20 cellular contexts compared by ENCODE assay signal in the genomic region with DNA sequence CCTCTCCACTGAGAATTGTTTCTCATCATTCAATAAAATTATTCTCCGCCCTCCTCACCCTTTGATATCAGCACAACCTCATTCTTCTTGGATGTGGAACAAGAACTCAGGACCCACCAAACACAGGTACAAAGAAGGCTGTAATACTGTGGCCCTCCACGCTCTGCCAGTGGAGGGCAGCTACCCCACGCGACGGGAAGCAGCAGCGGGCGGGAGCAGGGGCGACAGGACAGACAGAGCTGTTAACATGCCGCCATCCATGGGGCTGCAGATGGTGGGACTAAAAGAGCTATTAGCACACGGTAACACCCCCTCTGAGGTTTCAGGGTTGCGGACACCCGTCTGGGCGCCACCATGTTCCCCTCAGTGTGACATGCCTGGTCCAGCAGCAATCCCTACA. TPM values are rescaled to one million over a fixed set of nuclear protein-coding genes. Genes with fewer than 3 reads are reported as not detected.
DNase-seq lines count a peak whose midpoint lies in the region; ATAC-seq and TF ChIP-seq lines count a peak whose summit lies in the region.
"Had no signal": no experiment of that assay in that cellular context is flagged by ENCODE, and none has a peak within 500 bp of the region (broad histone marks: within the 10 kb centered on the region; RNA-seq: fewer than 3 reads in every experiment).

No MANE protein-coding gene starts in this region.

- H3K4me1 Mint-ChIP-seq in activated naive CD4-positive, alpha-beta T cell treated with anti-CD3 and anti-CD28 coated beads, Interleukin-2, amount 50 U/mL, for 24 hours, result peaks cover 26% of the 10 kb centered on the region
- no peaks in the 10 kb centered on the region for H3K4me1 Mint-ChIP-seq in activated naive CD4-positive, alpha-beta T cell treated with anti-CD3 and anti-CD28 coated beads, Interleukin-2, amount 10 ng/mL, durations not matched to agents 7 days and 5 days
- H3K4me1 Mint-ChIP-seq in chondrocyte (ENCODE audit: low read depth), result peaks cover 7% of the 10 kb centered on the region

- no peak for DNase-seq in activated naive CD4-positive, alpha-beta T cell treated with anti-CD3 and anti-CD28 coated beads, Interleukin-2, amount 10 ng/mL, durations not matched to agents 7 days and 5 days
- DNase-seq in H7, result peak; percentile 20
- no peak for DNase-seq in chondrocyte (ENCODE audit: low spot score)
- DNase-seq in neuronal stem cell (ENCODE audit: low spot score), result no peak
- DNase-seq in left lung, result no peak
- no peak for DNase-seq in GOT3 (lab: John Stamatoyannopoulos, UW)
- no peak for DNase-seq in activated CD4-positive, CD25-positive, alpha-beta regulatory T cell treated with anti-CD3 and anti-CD28 coated beads, Interleukin-2, amount 50 U/mL, for 72 hours
- DNase-seq: 8988T, C1 segment of cervical spinal cord, Karpas-422, MV-4-11, NCI-H1105 treated with DMSO at 0.1 percent for 48 hours, NCI-H2081, NCI-H2171 treated with DMSO at 0.1 percent for 48 hours, NCI-H526, Peyer's patch, SJCRH30 had no signal

- peaks cover 2% of the 10 kb centered on the region for H3K79me1 ChIP-seq in neuronal stem cell (ENCODE audit: low read depth, low read length)

- no peak overlapping the region for H4K8ac ChIP-seq in neuronal stem cell (ENCODE audit: low read depth, low read length)

- no peak overlapping the region for H3K23ac ChIP-seq in neuronal stem cell (ENCODE audit: low read depth, low read length, poor library complexity)

- H2BK5ac ChIP-seq in neuronal stem cell (ENCODE audit: low read length), result no peak overlapping the region

- intact Hi-C loops in left lung (cut with DNase I), result no loop called here

- ATAC-seq in left lung, result no peak
- ATAC-seq: HCT116 had no signal

- no peak overlapping the region for H2AFZ ChIP-seq in neuronal stem cell (ENCODE audit: low read length)

- no peak overlapping the region for H2BK12ac ChIP-seq in neuronal stem cell (ENCODE audit: low read length)

- H3K4me3 Mint-ChIP-seq in activated naive CD4-positive, alpha-beta T cell treated with anti-CD3 and anti-CD28 coated beads, Interleukin-2, amount 50 U/mL, for 24 hours, result no peak overlapping the region
- no peak overlapping the region for H3K4me3 Mint-ChIP-seq in activated naive CD4-positive, alpha-beta T cell treated with anti-CD3 and anti-CD28 coated beads, Interleukin-2, amount 10 ng/mL, durations not matched to agents 7 days and 5 days
- no peak overlapping the region for H3K4me3 Mint-ChIP-seq in chondrocyte (ENCODE audit: unreplicated experiment)
- H3K4me3 Mint-ChIP-seq: IgD-negative memory B cell had no signal

- H3K4me2 ChIP-seq in neuronal stem cell (ENCODE audit: insufficient read depth, low read length, poor library complexity, severe bottlenecking), result no peak overlapping the region

- H3K36me3 ChIP-seq in H7 (replicated peaks; ENCODE audit: control insufficient read depth, insufficient read depth, low read length) (no peaks in the 10 kb centered on the region), neuronal stem cell (replicated peaks in 1 of 2; ENCODE audit: control insufficient read depth in 2 of 2, insufficient read depth in 2 of 2, low read length in 2 of 2) (no peaks in the 10 kb centered on the region), left lung (peaks cover 0 to 46% of the 10 kb centered on the region in 2 donors)
- H3K36me3 ChIP-seq: SJCRH30 had no signal

- CTCF ChIA-PET in activated naive CD4-positive, alpha-beta T cell treated with anti-CD3 and anti-CD28 coated beads, Interleukin-2, amount 10 ng/mL, durations not matched to agents 7 days and 5 days (lab: Charles Lee), result no interaction called here

- no peaks in the 10 kb centered on the region for H3K4me1 ChIP-seq in neuronal stem cell (ENCODE audit: control insufficient read depth in 2 of 2, insufficient read depth in 1 of 2, low read depth in 1 of 2, low read length in 2 of 2)
- no peaks in the 10 kb centered on the region for H3K4me1 ChIP-seq in left lung
- H3K4me1 ChIP-seq: Peyer's patch, SJCRH30 had no signal

- H3K27me3 ChIP-seq in H7 (ENCODE audit: control insufficient read depth, insufficient read depth, low read length) (no peaks in the 10 kb centered on the region), neuronal stem cell (ENCODE audit: control insufficient read depth in 3 of 3, insufficient read depth in 3 of 3, low read depth in 1 of 3, low read length in 3 of 3) (no peaks in the 10 kb centered on the region), left lung (no peaks in the 10 kb centered on the region)
- H3K27me3 ChIP-seq: Peyer's patch, SJCRH30 had no signal

- H3K27me3 Mint-ChIP-seq in activated naive CD4-positive, alpha-beta T cell treated with anti-CD3 and anti-CD28 coated beads, Interleukin-2, amount 50 U/mL, for 24 hours, result no peaks in the 10 kb centered on the region
- no peaks in the 10 kb centered on the region for H3K27me3 Mint-ChIP-seq in activated naive CD4-positive, alpha-beta T cell treated with anti-CD3 and anti-CD28 coated beads, Interleukin-2, amount 10 ng/mL, durations not matched to agents 7 days and 5 days
- H3K27me3 Mint-ChIP-seq in chondrocyte (ENCODE audit: low read depth), result no peaks in the 10 kb centered on the region
- H3K27me3 Mint-ChIP-seq: IgD-negative memory B cell had no signal

- peak overlapping the region; percentile 68 for H3K27ac Mint-ChIP-seq in activated naive CD4-positive, alpha-beta T cell treated with anti-CD3 and anti-CD28 coated beads, Interleukin-2, amount 50 U/mL, for 24 hours
- H3K27ac Mint-ChIP-seq in activated naive CD4-positive, alpha-beta T cell treated with anti-CD3 and anti-CD28 coated beads, Interleukin-2, amount 10 ng/mL, durations not matched to agents 7 days and 5 days, result no peak overlapping the region
- peak overlapping the region; percentile 3 for H3K27ac Mint-ChIP-seq in chondrocyte (ENCODE audit: unreplicated experiment)
- H3K27ac Mint-ChIP-seq: IgD-negative memory B cell had no signal

- no peak overlapping the region for H3K4ac ChIP-seq in neuronal stem cell (ENCODE audit: low read length)

- H3K36me3 Mint-ChIP-seq in activated naive CD4-positive, alpha-beta T cell treated with anti-CD3 and anti-CD28 coated beads, Interleukin-2, amount 50 U/mL, for 24 hours, result peaks cover 9% of the 10 kb centered on the region
- H3K36me3 Mint-ChIP-seq in activated naive CD4-positive, alpha-beta T cell treated with anti-CD3 and anti-CD28 coated beads, Interleukin-2, amount 10 ng/mL, durations not matched to agents 7 days and 5 days, result peaks cover 10% of the 10 kb centered on the region
- H3K36me3 Mint-ChIP-seq in chondrocyte (ENCODE audit: low read depth), result peaks cover 6% of the 10 kb centered on the region

- no peak overlapping the region for H3K9ac ChIP-seq in neuronal stem cell (ENCODE audit: low read depth, low read length, poor library complexity)

- no CpG with 5 or more reads among the region's 13 CpGs for WGBS in neuronal stem cell (ENCODE audit: extremely low coverage in 2 of 2, insufficient read length in 2 of 2, insufficient replicate concordance in 1 of 2), 2 donors

- no peak overlapping the region for H3K18ac ChIP-seq in neuronal stem cell (ENCODE audit: low read length)

- no peak overlapping the region for H2BK120ac ChIP-seq in neuronal stem cell (ENCODE audit: low read depth, low read length)

- H2AK5ac ChIP-seq in neuronal stem cell (ENCODE audit: low read depth, low read length), result no peak overlapping the region

- H2BK15ac ChIP-seq in neuronal stem cell (ENCODE audit: low read length), result no peak overlapping the region

- H3K27ac ChIP-seq in neuronal stem cell (replicated peaks; ENCODE audit: low read length) (no peak overlapping the region), left lung (no peak overlapping the region)
- H3K27ac ChIP-seq: Peyer's patch, SJCRH30 had no signal

- H4K91ac ChIP-seq in neuronal stem cell (ENCODE audit: low read depth, low read length, poor library complexity), result peak overlapping the region; percentile 81

- peaks cover 0 to 2% of the 10 kb centered on the region in 2 donors for H3K9me3 ChIP-seq in neuronal stem cell (replicated peaks in 1 of 2; ENCODE audit: control insufficient read depth in 2 of 2, insufficient read depth in 1 of 2, low read depth in 1 of 2, low read length in 2 of 2)
- H3K9me3 ChIP-seq in left lung, result no peaks in the 10 kb centered on the region
- H3K9me3 ChIP-seq: Peyer's patch, SJCRH30 had no signal

- H3K4me3 ChIP-seq in H7 (ENCODE audit: insufficient read depth, low read depth, low read length), result no peak overlapping the region
- no peak overlapping the region for H3K4me3 ChIP-seq in neuronal stem cell (ENCODE audit: low read length in 2 of 2)
- no peak overlapping the region for H3K4me3 ChIP-seq in left lung
- H3K4me3 ChIP-seq: Peyer's patch, SJCRH30 had no signal

- TF ChIP-seq CTCF in chondrocyte (IDR thresholded peaks at IDR 0.05), result no peak
- no peak for TF ChIP-seq CTCF in left lung (IDR thresholded peaks at IDR 0.05)

- peak overlapping the region; percentile 76 for H3K14ac ChIP-seq in neuronal stem cell (ENCODE audit: low read length)

- no peaks in the 10 kb centered on the region for H3K9me3 Mint-ChIP-seq in activated naive CD4-positive, alpha-beta T cell treated with anti-CD3 and anti-CD28 coated beads, Interleukin-2, amount 50 U/mL, for 24 hours
- H3K9me3 Mint-ChIP-seq in activated naive CD4-positive, alpha-beta T cell treated with anti-CD3 and anti-CD28 coated beads, Interleukin-2, amount 10 ng/mL, durations not matched to agents 7 days and 5 days, result no peaks in the 10 kb centered on the region
- no peaks in the 10 kb centered on the region for H3K9me3 Mint-ChIP-seq in chondrocyte (ENCODE audit: low read depth)
- H3K9me3 Mint-ChIP-seq: IgD-negative memory B cell had no signal

RNA-seq across cellular contexts. Expression of gene EMC4, which starts 37.5 kb away (rescaled TPM):
- 78.1 and 90.2 TPM in 2 replicates for total RNA-seq in H7 (2014; rRNA removed; shearing (Covaris generic))
- total RNA-seq in chondrocyte (85.8 to 107 TPM (median 90.7 TPM) in 3 replicates), left lung (10 to 100 TPM; 93.7 to 97.9 TPM)
- polyA plus RNA-seq in neuronal stem cell (2013, experiment 1 of 2), result 171 TPM
- 171 TPM for polyA plus RNA-seq in neuronal stem cell (2013, experiment 2 of 2)

RNA-seq across cellular contexts. Expression of gene KATNBL1, which starts 52.5 kb away (rescaled TPM):
- 44.6 and 53.3 TPM in 2 replicates for total RNA-seq in H7 (2014; rRNA removed; shearing (Covaris generic))
- total RNA-seq in chondrocyte (35.8 to 47.4 TPM (median 42.0 TPM) in 3 replicates), left lung (10 to 100 TPM; 37.4 to 53.8 TPM)
- polyA plus RNA-seq in neuronal stem cell (2013, experiment 1 of 2), result 47.1 TPM
- polyA plus RNA-seq in neuronal stem cell (2013, experiment 2 of 2), result 48.6 TPM
